9 cellular contexts compared by ENCODE assay signal in the genomic region with DNA sequence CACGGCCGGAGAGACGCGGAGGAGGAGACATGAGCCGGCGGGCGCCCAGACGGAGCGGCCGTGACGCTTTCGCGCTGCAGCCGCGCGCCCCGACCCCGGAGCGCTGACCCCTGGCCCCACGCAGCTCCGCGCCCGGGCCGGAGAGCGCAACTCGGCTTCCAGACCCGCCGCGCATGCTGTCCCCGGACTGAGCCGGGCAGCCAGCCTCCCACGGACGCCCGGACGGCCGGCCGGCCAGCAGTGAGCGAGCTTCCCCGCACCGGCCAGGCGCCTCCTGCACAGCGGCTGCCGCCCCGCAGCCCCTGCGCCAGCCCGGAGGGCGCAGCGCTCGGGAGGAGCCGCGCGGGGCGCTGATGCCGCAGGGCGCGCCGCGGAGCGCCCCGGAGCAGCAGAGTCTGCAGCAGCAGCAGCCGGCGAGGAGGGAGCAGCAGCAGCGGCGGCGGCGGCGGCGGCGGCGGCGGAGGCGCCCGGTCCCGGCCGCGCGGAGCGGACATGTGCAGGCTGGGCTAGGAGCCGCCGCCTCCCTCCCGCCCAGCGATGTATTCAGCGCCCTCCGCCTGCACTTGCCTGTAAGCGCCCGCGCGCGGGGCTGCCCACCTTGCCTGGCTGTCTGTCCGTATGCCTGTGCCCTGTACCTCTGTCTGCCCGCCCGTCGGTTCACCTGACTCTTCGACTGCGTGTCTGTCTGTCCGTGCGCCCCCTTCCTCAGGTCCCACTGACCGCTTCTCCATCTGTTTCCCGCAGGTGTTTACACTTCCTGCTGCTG. TPM values are rescaled to one million over a fixed set of nuclear protein-coding genes. Genes with fewer than 3 reads are reported as not detected.
DNase-seq lines count a peak whose midpoint lies in the region; ATAC-seq, FAIRE-seq and TF ChIP-seq lines count a peak whose summit lies in the region.
"Had no signal": no experiment of that assay in that cellular context is flagged by ENCODE, and none has a peak within 500 bp of the region (broad histone marks: within the 10 kb centered on the region; RNA-seq: fewer than 3 reads in every experiment).

No MANE protein-coding gene starts in this region.

- H3K9me3 ChIP-seq in astrocyte (ENCODE audit: insufficient read depth, low read depth, low read length) (no peaks in the 10 kb centered on the region), smooth muscle cell (replicated peaks; ENCODE audit: low read depth) (no peaks in the 10 kb centered on the region)

- H3K27me3 ChIP-seq in astrocyte (ENCODE audit: insufficient read depth, low read length) (peaks cover 11% of the 10 kb centered on the region), smooth muscle cell (ENCODE audit: low read depth) (peaks cover 16% of the 10 kb centered on the region)

- no peak overlapping the region for H3K27ac ChIP-seq in astrocyte (ENCODE audit: low read depth, low read length)
- H3K27ac ChIP-seq in smooth muscle cell (ENCODE audit: low read depth), result no peak overlapping the region

- no peaks in the 10 kb centered on the region for H3K36me3 Mint-ChIP-seq in astrocyte (ENCODE audit: low read depth, unreplicated experiment)

- H3K9ac ChIP-seq in astrocyte (ENCODE audit: low read length) (no peak overlapping the region), smooth muscle cell (ENCODE audit: low read depth) (no peak overlapping the region)

- peak; percentile 45 for ATAC-seq in GM21528 (IDR thresholded peaks at IDR 0.05; ENCODE audit: low FRiP score, unreplicated experiment)
- no peak for ATAC-seq in GM18873 (IDR thresholded peaks at IDR 0.05; ENCODE audit: low FRiP score, unreplicated experiment)
- no peak for ATAC-seq in GM19324 (IDR thresholded peaks at IDR 0.05; ENCODE audit: low FRiP score, unreplicated experiment)

- no peak for FAIRE-seq in astrocyte (lab: Jason Lieb, UNC)

- no peaks in the 10 kb centered on the region for H3K9me3 Mint-ChIP-seq in astrocyte (ENCODE audit: unreplicated experiment)

- H3K36me3 ChIP-seq in astrocyte (ENCODE audit: insufficient read depth, low read length) (no peaks in the 10 kb centered on the region), smooth muscle cell (ENCODE audit: low read depth) (no peaks in the 10 kb centered on the region)

- H4K20me1 ChIP-seq in astrocyte (ENCODE audit: insufficient read depth, low read length) (peaks cover 65% of the 10 kb centered on the region), smooth muscle cell (ENCODE audit: low read depth) (peaks cover 63% of the 10 kb centered on the region)

- 2% methylated on average over 25 of the region's 99 CpGs for WGBS in smooth muscle cell (ENCODE audit: low lambda C conversion rate)

- peaks cover 6% of the 10 kb centered on the region for H3K4me1 Mint-ChIP-seq in astrocyte (ENCODE audit: low read depth, unreplicated experiment)

- peaks cover 3% of the 10 kb centered on the region for H3F3A ChIP-seq in smooth muscle cell (ENCODE audit: low read depth)

- H3K4me3 Mint-ChIP-seq in astrocyte (ENCODE audit: unreplicated experiment), result peak overlapping the region; percentile 74

- H3K4me1 ChIP-seq in astrocyte (ENCODE audit: insufficient read depth, low read length), result peaks cover 10% of the 10 kb centered on the region
- H3K4me1 ChIP-seq in smooth muscle cell (ENCODE audit: low read depth), result peaks cover 12% of the 10 kb centered on the region

- DNase-seq in Daoy (ENCODE audit: low read depth) (peak; percentile 60), NCI-H2171 treated with DMSO at 0.1 percent for 48 hours (lab: John Stamatoyannopoulos, UW) (peak; percentile 7), astrocyte (ENCODE audit: low read depth) (peak; percentile 23), smooth muscle cell (lab: John Stamatoyannopoulos, UW; ENCODE audit: unreplicated experiment) (no peak)

- H3K4me3 ChIP-seq in astrocyte (ENCODE audit: insufficient read depth, low read depth, low read length) (peak overlapping the region; percentile 44), iPS-11a (ENCODE audit: low read depth, low read length) (peak overlapping the region; percentile 40), smooth muscle cell (peak overlapping the region; percentile 53)

- H3K79me2 ChIP-seq in astrocyte (ENCODE audit: insufficient read depth, low read length) (no peaks in the 10 kb centered on the region), smooth muscle cell (ENCODE audit: low read depth) (no peaks in the 10 kb centered on the region)

- H3K27me3 Mint-ChIP-seq in astrocyte (ENCODE audit: low read depth, unreplicated experiment), result peaks cover 8% of the 10 kb centered on the region

- TF ChIP-seq CTCF in astrocyte (IDR thresholded peaks at IDR 0.05; ENCODE audit: insufficient read depth, low read depth, low read length) (no peak), smooth muscle cell (IDR thresholded peaks at IDR 0.05; ENCODE audit: borderline replicate concordance, insufficient read depth, poor library complexity, severe bottlenecking) (no peak)

- no peak overlapping the region for H3K27ac Mint-ChIP-seq in astrocyte (ENCODE audit: unreplicated experiment)

- H2AFZ ChIP-seq in astrocyte (ENCODE audit: low read depth, low read length) (no peak overlapping the region), smooth muscle cell (ENCODE audit: low read depth) (no peak overlapping the region)

- peak overlapping the region; percentile 93 for H3K4me2 ChIP-seq in astrocyte (ENCODE audit: low read length)
- H3K4me2 ChIP-seq in smooth muscle cell, result peak overlapping the region; percentile 96

RNA-seq across cellular contexts. Expression of gene FGF18, which starts 0.4 kb away (rescaled TPM):
- 0.29 TPM in 1 of 2 replicates, not detected in the other for total RNA-seq in Daoy (2014; rRNA removed; shearing (Covaris generic))
- total RNA-seq in astrocyte, result 0.89 and 1.2 TPM in 2 replicates
- not detected in 2 replicates for total RNA-seq in smooth muscle cell
- 0.21 TPM in 1 of 2 replicates, not detected in the other for polyA plus RNA-seq in smooth muscle cell
- total RNA-seq: RPMI7951 had no signal

RNA-seq across cellular contexts. Expression of gene NPM1, which starts 32.2 kb away (rescaled TPM):
- total RNA-seq in Daoy (2014; rRNA removed; shearing (Covaris generic)), result 3,269 and 4,718 TPM in 2 replicates
- 1,191 and 1,219 TPM in 2 replicates for total RNA-seq in astrocyte
- 856 and 2,459 TPM in 2 replicates for total RNA-seq in smooth muscle cell
- polyA plus RNA-seq in smooth muscle cell, result 330 and 360 TPM in 2 replicates
